Comparison of ENCODE assay signal across 8 cellular contexts in genomic region chr5:83042507-83042906, GRCh38.
"Had no signal": no experiment of that assay in that cellular context is flagged by ENCODE, and none has a peak within 500 bp of the region (broad histone marks: within the 10 kb centered on the region; RNA-seq: fewer than 3 reads in every experiment).

No MANE protein-coding gene starts in this region.

- ATAC-seq: GM12878 had no signal

- FAIRE-seq: G401.6, GM12878, GM12891, GM12892, GM18507, GM19239 had no signal

- DNase-seq: GDM1, GF-D8 had no signal

- H3K4me3 ChIP-seq: GM12878 had no signal
